ENCODE assay signal across 8 cellular contexts in genomic region chr3:141011511-141012262, GRCh38. TPM values are rescaled to one million over a fixed set of nuclear protein-coding genes. Genes with fewer than 3 reads are reported as not detected.
A peak's percentile ranks its signal among the peaks of the same experiment; 100 is the strongest.
DNase-seq lines count a peak whose midpoint lies in the region; ATAC-seq, FAIRE-seq and TF ChIP-seq lines count a peak whose summit lies in the region.

No MANE protein-coding gene starts in this region.

- DNase-seq in AML-193 (lab: John Stamatoyannopoulos, UW) (peak; percentile 62 to 76), GM19239 (ENCODE audit: insufficient read length, low spot score) (peak; percentile 44), NOMO-1 treated with dmso at 0.1 percent for 144 hours (lab: John Stamatoyannopoulos, UW; ENCODE audit: unreplicated experiment) (peak; percentile 83), epithelial cell of esophagus (ENCODE audit: low read depth) (peak; percentile 69), myocyte (ENCODE audit: low read depth) (peak; percentile 86)
- DNase-seq in activated CD8-positive, alpha-beta memory T cell treated with anti-CD3 and anti-CD28 coated beads, Interleukin-2, amount 50 U/mL, for 24 hours (ENCODE audit: extremely low read depth), result peak; percentile 40
- peak; percentile 31 to 59 for DNase-seq in stimulated activated CD8-positive, alpha-beta memory T cell treated with anti-CD3 and anti-CD28 coated beads, Interleukin-7, amount 100 ng/mL, for 1 hour (ENCODE audit: low read depth in 2 of 2)

- no peak overlapping the region for H3K4me3 ChIP-seq in epithelial cell of esophagus (ENCODE audit: low read length)

- TF ChIP-seq CTCF in epithelial cell of esophagus (IDR thresholded peaks at IDR 0.05; ENCODE audit: insufficient read depth, low read depth, low read length, missing control alignments), result peak; percentile 85

- ATAC-seq in HG03571 (IDR thresholded peaks at IDR 0.05; ENCODE audit: unreplicated experiment), result peak; percentile 88

- no peak for FAIRE-seq in GM19239 (lab: Jason Lieb, UNC)

RNA-seq across cellular contexts. Expression of gene SPSB4, which starts 39.5 kb away (rescaled TPM):
- total RNA-seq in myocyte, result 0.88 and 1.4 TPM in 2 replicates
- polyA plus RNA-seq in myocyte (2012), result 0.25 TPM
